8 cellular contexts compared by ENCODE assay signal in genomic region chr14:91416744-91417133, GRCh38. TPM values are rescaled to one million over a fixed set of nuclear protein-coding genes. Genes with fewer than 3 reads are reported as not detected.
DNase-seq lines count a peak whose midpoint lies in the region; ATAC-seq and TF ChIP-seq lines count a peak whose summit lies in the region.

No MANE protein-coding gene starts in this region.

- H3K36me3 Mint-ChIP-seq in CD4-positive, CD25-positive, alpha-beta regulatory T cell = peaks cover 33% of the 10 kb centered on the region
- no peaks in the 10 kb centered on the region for H3K36me3 Mint-ChIP-seq in chondrocyte (ENCODE audit: low read depth)

- peak overlapping the region; percentile 96 to 99 (median 99) for H3K27ac Mint-ChIP-seq in CD4-positive, CD25-positive, alpha-beta regulatory T cell
- peak overlapping the region; percentile 53 for H3K27ac Mint-ChIP-seq in chondrocyte (ENCODE audit: unreplicated experiment)

- H3K27me3 Mint-ChIP-seq in CD4-positive, CD25-positive, alpha-beta regulatory T cell = peaks cover 5% of the 10 kb centered on the region
- peaks cover 5% of the 10 kb centered on the region for H3K27me3 Mint-ChIP-seq in chondrocyte (ENCODE audit: low read depth)

- peak overlapping the region; percentile 96 for H3K27ac ChIP-seq in CD4-positive, CD25-positive, alpha-beta regulatory T cell (ENCODE audit: insufficient read depth, low read length, poor library complexity, severe bottlenecking)

- H3K4me3 ChIP-seq in CD4-positive, CD25-positive, alpha-beta regulatory T cell (ENCODE audit: low read depth, low read length) = peak overlapping the region; percentile 98
- H3K4me3 ChIP-seq in Jurkat, Clone E6-1 (ENCODE audit: low read length) = peak overlapping the region; percentile 93
- peak overlapping the region; percentile 20 for H3K4me3 ChIP-seq in mucosa of stomach (ENCODE audit: low read length)

- H3K9me3 Mint-ChIP-seq in CD4-positive, CD25-positive, alpha-beta regulatory T cell = peaks cover 0 to 3% (median 0%) of the 10 kb centered on the region in 7 donors
- H3K9me3 Mint-ChIP-seq in chondrocyte (ENCODE audit: low read depth) = no peaks in the 10 kb centered on the region

- H3K4me3 Mint-ChIP-seq in CD4-positive, CD25-positive, alpha-beta regulatory T cell = peak overlapping the region; percentile 98 to 100 (median 100)
- peak overlapping the region; percentile 61 for H3K4me3 Mint-ChIP-seq in chondrocyte (ENCODE audit: unreplicated experiment)

- no peak for ATAC-seq in CD4-positive, CD25-positive, alpha-beta regulatory T cell (ENCODE audit: low read depth in 2 of 2)
- no peak for ATAC-seq in GM18867 (IDR thresholded peaks at IDR 0.05; ENCODE audit: unreplicated experiment)

- H3K4me1 ChIP-seq in CD4-positive, CD25-positive, alpha-beta regulatory T cell (ENCODE audit: control insufficient read depth, insufficient read depth, low read length, poor library complexity, severe bottlenecking) = peaks cover 62% of the 10 kb centered on the region
- peaks cover 43% of the 10 kb centered on the region for H3K4me1 ChIP-seq in mucosa of stomach (ENCODE audit: control insufficient read depth, insufficient read depth, low read length)

- H3K36me3 ChIP-seq in CD4-positive, CD25-positive, alpha-beta regulatory T cell (ENCODE audit: control insufficient read depth, insufficient read depth, low read length) = peaks cover 10% of the 10 kb centered on the region
- H3K36me3 ChIP-seq in mucosa of stomach (ENCODE audit: control insufficient read depth, insufficient read depth, low read length) = no peaks in the 10 kb centered on the region

- H3K27me3 ChIP-seq in CD4-positive, CD25-positive, alpha-beta regulatory T cell (ENCODE audit: control insufficient read depth, insufficient read depth, low read length) = no peaks in the 10 kb centered on the region
- no peaks in the 10 kb centered on the region for H3K27me3 ChIP-seq in mucosa of stomach (ENCODE audit: control insufficient read depth, insufficient read depth, low read length)

- DNase-seq in CD4-positive, CD25-positive, alpha-beta regulatory T cell = no peak
- DNase-seq in Jurkat, Clone E6-1 (ENCODE audit: low read depth, low spot score) = no peak
- DNase-seq in chondrocyte (ENCODE audit: low spot score) (no peak), NCI-H2196 treated with DMSO at 0.1 percent for 48 hours (lab: John Stamatoyannopoulos, UW; ENCODE audit: unreplicated experiment) (no peak), SKM-1 treated with dmso at 0.1 percent for 144 hours (lab: John Stamatoyannopoulos, UW; ENCODE audit: unreplicated experiment) (no peak), NOMO-1 treated with DMSO at 0.1 percent for 48 hours (lab: John Stamatoyannopoulos, UW; ENCODE audit: unreplicated experiment) (no peak)

- H3K4me1 Mint-ChIP-seq in CD4-positive, CD25-positive, alpha-beta regulatory T cell = peaks cover 12 to 53% (median 33%) of the 10 kb centered on the region in 4 donors
- H3K4me1 Mint-ChIP-seq in chondrocyte (ENCODE audit: low read depth) = peaks cover 28% of the 10 kb centered on the region

- TF ChIP-seq CTCF in chondrocyte (IDR thresholded peaks at IDR 0.05) = no peak

- no peaks in the 10 kb centered on the region for H3K9me3 ChIP-seq in CD4-positive, CD25-positive, alpha-beta regulatory T cell (ENCODE audit: control insufficient read depth in 2 of 2, low read length in 2 of 2)
- H3K9me3 ChIP-seq in mucosa of stomach (ENCODE audit: control insufficient read depth, low read length) = no peaks in the 10 kb centered on the region

- H3K9ac ChIP-seq in mucosa of stomach (ENCODE audit: low read length) = peak overlapping the region; percentile 73

RNA-seq across cellular contexts. Expression of gene CCDC88C, which starts 0.9 kb away (rescaled TPM):
- total RNA-seq in CD4-positive, CD25-positive, alpha-beta regulatory T cell = 466 TPM
- 10 to 100 TPM; 25.9 to 35.6 (median 31.0) TPM for polyA plus RNA-seq in CD4-positive, CD25-positive, alpha-beta regulatory T cell
- 52.9 TPM for polyA plus RNA-seq in Jurkat, Clone E6-1 (2012; ENCODE audit: insufficient read depth, insufficient read length)
- total RNA-seq in chondrocyte = 1.1 to 3.6 TPM (median 2.3 TPM) in 3 replicates

Comparison
In these comparisons a context has a peak if more than half of its experiments do, and no peak if none do; other contexts are left out.
1. H3K4me3 ChIP-seq: peak in every context shown above with its lines; median percentile 98 in CD4-positive, CD25-positive, alpha-beta regulatory T cell; 93 in Jurkat, Clone E6-1; 20 in mucosa of stomach.
2. RNA of gene CCDC88C, which starts 0.9 kb away (total RNA-seq): 466 TPM in CD4-positive, CD25-positive, alpha-beta regulatory T cell (single experiment); 1.1 to 3.6 TPM in chondrocyte; every median in the first group is over 100 times any median in the second.